ENCODE assay signal across 1 cellular context in genomic region chr1:1268284-1268682, GRCh38.
TF ChIP-seq lines count a peak whose summit lies in the region.

No MANE protein-coding gene starts in this region.

TF ChIP-seq in IMR-90, 13 proteins besides CTCF, POLR2A, EP300 and RAD21:
- TF ChIP-seq MXI1 (IDR thresholded peaks at IDR 0.05; ENCODE audit: borderline replicate concordance, low read depth, low read length) (no peak), RCOR1 (IDR thresholded peaks at IDR 0.05; ENCODE audit: insufficient replicate concordance, low read length) (no peak), SMC3 (IDR thresholded peaks at IDR 0.05; ENCODE audit: low read depth, low read length) (no peak), MAZ (IDR thresholded peaks at IDR 0.05; ENCODE audit: borderline replicate concordance, low read depth, low read length) (no peak), RFX5 (IDR thresholded peaks at IDR 0.05; ENCODE audit: low read depth, low read length) (no peak), BHLHE40 (IDR thresholded peaks at IDR 0.05; ENCODE audit: low read depth, low read length) (no peak), MAFK (IDR thresholded peaks at IDR 0.05; ENCODE audit: low read depth, low read length) (no peak), USF2 (IDR thresholded peaks at IDR 0.05; ENCODE audit: low read depth, low read length) (no peak), FOS (IDR thresholded peaks at IDR 0.05; ENCODE audit: low read depth, low read length) (no peak), NFE2L2 (IDR thresholded peaks at IDR 0.05; ENCODE audit: low read depth, low read length) (no peak), ELK1 (IDR thresholded peaks at IDR 0.05; ENCODE audit: borderline replicate concordance, low read depth, low read length) (no peak), CEBPB (IDR thresholded peaks at IDR 0.05; ENCODE audit: low read depth, low read length) (no peak)
TF ChIP-seq in IMR-90: peak in this region for 0.
